10 cellular contexts compared by ENCODE assay signal in genomic region chr2:43239981-43240761, GRCh38. TPM values are rescaled to one million over a fixed set of nuclear protein-coding genes. Genes with fewer than 3 reads are reported as not detected.
DNase-seq lines count a peak whose midpoint lies in the region; ATAC-seq and TF ChIP-seq lines count a peak whose summit lies in the region.
"Had no signal": no experiment of that assay in that cellular context is flagged by ENCODE, and none has a peak within 500 bp of the region (broad histone marks: within the 10 kb centered on the region; RNA-seq: fewer than 3 reads in every experiment).

No MANE protein-coding gene starts in this region.

- H3K27ac Mint-ChIP-seq in central memory CD8-positive, alpha-beta T cell (ENCODE audit: low read depth): peak overlapping the region; percentile 20
- H3K27ac Mint-ChIP-seq in neural progenitor cell: no peak overlapping the region

- no peak overlapping the region for H2AFZ ChIP-seq in neural progenitor cell (replicated peaks)

- TF ChIP-seq CTCF in GM12873 (IDR thresholded peaks at IDR 0.05; ENCODE audit: insufficient read depth, low read depth, low read length, missing control alignments) (peak; percentile 3), neural progenitor cell (IDR thresholded peaks at IDR 0.05) (peak; percentile 32)

- no peaks in the 10 kb centered on the region for H3K9me3 ChIP-seq in neural progenitor cell (ENCODE audit: low read depth)

- H3K4me3 Mint-ChIP-seq in central memory CD8-positive, alpha-beta T cell: no peak overlapping the region
- no peak overlapping the region for H3K4me3 Mint-ChIP-seq in neural progenitor cell
- H3K4me3 Mint-ChIP-seq: activated naive CD4-positive, alpha-beta T cell treated with anti-CD3 and anti-CD28 coated beads, Interleukin-2, amount 50 U/mL, for 24 hours had no signal

- no peak overlapping the region for H3K4me2 ChIP-seq in neural progenitor cell

- no peak overlapping the region for H3K4me3 ChIP-seq in neural progenitor cell

- peaks cover 19% of the 10 kb centered on the region for H3K4me1 Mint-ChIP-seq in central memory CD8-positive, alpha-beta T cell
- no peaks in the 10 kb centered on the region for H3K4me1 Mint-ChIP-seq in neural progenitor cell

- ATAC-seq in HG02885 (IDR thresholded peaks at IDR 0.05; ENCODE audit: poor library complexity, unreplicated experiment) (peak; percentile 67), HG03196 (IDR thresholded peaks at IDR 0.05; ENCODE audit: unreplicated experiment) (no peak), HG03025 (IDR thresholded peaks at IDR 0.05; ENCODE audit: low FRiP score, unreplicated experiment) (no peak)
- ATAC-seq in central memory CD8-positive, alpha-beta T cell (replicated peaks; ENCODE audit: extremely low read depth, poor library complexity, severe bottlenecking): no peak

- H3K79me2 ChIP-seq in neural progenitor cell (ENCODE audit: low read depth): no peaks in the 10 kb centered on the region

- no peaks in the 10 kb centered on the region for H3K9me3 Mint-ChIP-seq in central memory CD8-positive, alpha-beta T cell
- H3K9me3 Mint-ChIP-seq in neural progenitor cell: no peaks in the 10 kb centered on the region
- H3K9me3 Mint-ChIP-seq: activated naive CD4-positive, alpha-beta T cell treated with anti-CD3 and anti-CD28 coated beads, Interleukin-2, amount 50 U/mL, for 24 hours had no signal

- H3K36me3 Mint-ChIP-seq in central memory CD8-positive, alpha-beta T cell (ENCODE audit: insufficient read depth): peaks cover 7% of the 10 kb centered on the region
- H3K36me3 Mint-ChIP-seq in neural progenitor cell: peaks cover 3% of the 10 kb centered on the region
- H3K36me3 Mint-ChIP-seq: activated naive CD4-positive, alpha-beta T cell treated with anti-CD3 and anti-CD28 coated beads, Interleukin-2, amount 50 U/mL, for 24 hours had no signal

- no peaks in the 10 kb centered on the region for H4K20me1 ChIP-seq in neural progenitor cell (ENCODE audit: low read depth)

- H3F3A ChIP-seq in neural progenitor cell (ENCODE audit: low read depth): no peaks in the 10 kb centered on the region

- no peak overlapping the region for H3K9ac ChIP-seq in neural progenitor cell

- H3K4me1 ChIP-seq in neural progenitor cell: no peaks in the 10 kb centered on the region

- H3K36me3 ChIP-seq in neural progenitor cell: no peaks in the 10 kb centered on the region

- no peak overlapping the region for H3K27ac ChIP-seq in neural progenitor cell

- no peak for DNase-seq in central memory CD8-positive, alpha-beta T cell (ENCODE audit: low spot score in 2 of 2)
- no peak for DNase-seq in neural progenitor cell (ENCODE audit: low spot score)
- no peak for DNase-seq in RKO (ENCODE audit: low spot score)
- no peak for DNase-seq in GM19238 (ENCODE audit: insufficient read length, low spot score)
- DNase-seq: NCI-H345 had no signal

- no peaks in the 10 kb centered on the region for H3K27me3 ChIP-seq in neural progenitor cell

- no peaks in the 10 kb centered on the region for H3K27me3 Mint-ChIP-seq in central memory CD8-positive, alpha-beta T cell
- H3K27me3 Mint-ChIP-seq in neural progenitor cell (ENCODE audit: insufficient read depth, low read depth): no peaks in the 10 kb centered on the region
- H3K27me3 Mint-ChIP-seq: activated naive CD4-positive, alpha-beta T cell treated with anti-CD3 and anti-CD28 coated beads, Interleukin-2, amount 50 U/mL, for 24 hours had no signal

RNA-seq across cellular contexts. Expression of gene ZFP36L2, which starts 13.8 kb away (rescaled TPM):
- total RNA-seq in neural progenitor cell (ENCODE audit: low replicate concordance): 13.8 and 15.1 TPM in 2 replicates
